ENCODE assay signal across 9 cellular contexts in genomic region chr21:22575165-22575584, GRCh38.
A peak's percentile ranks its signal among the peaks of the same experiment; 100 is the strongest.
DNase-seq lines count a peak whose midpoint lies in the region; ATAC-seq and TF ChIP-seq lines count a peak whose summit lies in the region.
"Had no signal": no experiment of that assay in that cellular context is flagged by ENCODE, and none has a peak within 500 bp of the region (broad histone marks: within the 10 kb centered on the region; RNA-seq: fewer than 3 reads in every experiment).

No MANE protein-coding gene starts in this region.

- no peak overlapping the region for H3K27ac ChIP-seq in Peyer's patch

- no peaks in the 10 kb centered on the region for H3K9me3 ChIP-seq in Peyer's patch

- no peaks in the 10 kb centered on the region for H3K27me3 Mint-ChIP-seq in WTC11 (ENCODE audit: low read depth)
- H3K27me3 Mint-ChIP-seq in progenitor cell of endocrine pancreas, result no peaks in the 10 kb centered on the region

- H3K9me3 Mint-ChIP-seq in WTC11, result no peaks in the 10 kb centered on the region
- no peaks in the 10 kb centered on the region for H3K9me3 Mint-ChIP-seq in progenitor cell of endocrine pancreas (ENCODE audit: low read depth)
- H3K9me3 Mint-ChIP-seq: activated T-helper 1 cell treated with anti-CD3 and anti-CD28 coated beads, Interleukin-12 subunit alpha, Interleukin-12 subunit beta, Interleukin-2, Interleukin-4 antibody, amounts not matched to agents 30 ng/mL and 10 ng/mL and 1 ng/mL, durations not matched to agents 14 hours and 24 hours and 36 hours had no signal

- CTCF ChIA-PET in WTC11 (lab: Charles Lee), result interaction anchor here (0.5 to 1.3 kb wide), 17 partner anchors 9 to 1547 kb away, joined by 3 to 5 read pairs (median 3); no protein-coding TSS in a partner anchor

- H3K4me3 Mint-ChIP-seq in WTC11, result peak overlapping the region; percentile 45
- H3K4me3 Mint-ChIP-seq in progenitor cell of endocrine pancreas (ENCODE audit: low read depth), result peak overlapping the region; percentile 57
- H3K4me3 Mint-ChIP-seq: activated T-helper 1 cell treated with anti-CD3 and anti-CD28 coated beads, Interleukin-12 subunit alpha, Interleukin-12 subunit beta, Interleukin-2, Interleukin-4 antibody, amounts not matched to agents 30 ng/mL and 10 ng/mL and 1 ng/mL, durations not matched to agents 14 hours and 24 hours and 36 hours had no signal

- H3K4me1 ChIP-seq in Peyer's patch, result no peaks in the 10 kb centered on the region

- ATAC-seq in WTC11 (peak; percentile 99), GM18909 (IDR thresholded peaks at IDR 0.05; ENCODE audit: poor library complexity, unreplicated experiment) (no peak)

- no peaks in the 10 kb centered on the region for H3K36me3 ChIP-seq in Peyer's patch

- peaks cover 3% of the 10 kb centered on the region; the same call in 1 of the 2 replicates for H3K4me1 Mint-ChIP-seq in WTC11
- H3K4me1 Mint-ChIP-seq in progenitor cell of endocrine pancreas (ENCODE audit: low read depth), result peaks cover 4% of the 10 kb centered on the region

- H3K4me3 ChIP-seq in Peyer's patch, result no peak overlapping the region

- POLR2A ChIA-PET in WTC11 (lab: Charles Lee), result interaction anchor here (0.6 kb wide), 1 partner anchor 158 kb away, joined by 4 read pairs; no protein-coding TSS in a partner anchor

- H3K27ac Mint-ChIP-seq in WTC11 (0 out of 2 replicates have a peak overlapping the region, but pooled peaks have one; percentile 23), progenitor cell of endocrine pancreas (peak overlapping the region; percentile 67)
- H3K27ac Mint-ChIP-seq: activated T-helper 1 cell treated with anti-CD3 and anti-CD28 coated beads, Interleukin-12 subunit alpha, Interleukin-12 subunit beta, Interleukin-2, Interleukin-4 antibody, amounts not matched to agents 30 ng/mL and 10 ng/mL and 1 ng/mL, durations not matched to agents 14 hours and 24 hours and 36 hours had no signal

- TF ChIP-seq CTCF in WTC11 (IDR thresholded peaks at IDR 0.05) (peak; percentile 61), progenitor cell of endocrine pancreas (IDR thresholded peaks at IDR 0.05; ENCODE audit: unreplicated experiment) (peak; percentile 77), Peyer's patch (IDR thresholded peaks at IDR 0.05) (no peak)

- no peak for TF ChIP-seq POLR2A in Peyer's patch (IDR thresholded peaks at IDR 0.05)

- no peaks in the 10 kb centered on the region for H3K36me3 Mint-ChIP-seq in WTC11
- H3K36me3 Mint-ChIP-seq in progenitor cell of endocrine pancreas (ENCODE audit: insufficient read depth), result no peaks in the 10 kb centered on the region

- no peaks in the 10 kb centered on the region for H3K27me3 ChIP-seq in Peyer's patch

- DNase-seq in HT1080 (ENCODE audit: low read depth) (peak; percentile 72), NCI-H2227 treated with DMSO at 0.1 percent for 48 hours (lab: John Stamatoyannopoulos, UW) (peak; percentile 87), WTC11 (ENCODE audit: low spot score) (peak; percentile 25), progenitor cell of endocrine pancreas (ENCODE audit: low spot score, unreplicated experiment) (no peak), Peyer's patch (no peak)
- DNase-seq in activated CD4-positive, alpha-beta T cell treated with anti-CD3 and anti-CD28 coated beads, Interleukin-2, amount 50 U/mL, for 4 hours, result no peak
- DNase-seq: stimulated activated CD8-positive, alpha-beta memory T cell treated with anti-CD3 and anti-CD28 coated beads, Interleukin-4, amount 100 ng/mL, for 48 hours had no signal

TF ChIP-seq in WTC11, 78 proteins besides CTCF, POLR2A, EP300 and RAD21:
- TF ChIP-seq HMGA2 (CRISPR knock-in tag; IDR thresholded peaks at IDR 0.05), result no peak
- TF ChIP-seq OVOL2 (CRISPR knock-in tag; IDR thresholded peaks at IDR 0.05; ENCODE audit: borderline replicate concordance), result no peak
- TF ChIP-seq, protein P1, sequence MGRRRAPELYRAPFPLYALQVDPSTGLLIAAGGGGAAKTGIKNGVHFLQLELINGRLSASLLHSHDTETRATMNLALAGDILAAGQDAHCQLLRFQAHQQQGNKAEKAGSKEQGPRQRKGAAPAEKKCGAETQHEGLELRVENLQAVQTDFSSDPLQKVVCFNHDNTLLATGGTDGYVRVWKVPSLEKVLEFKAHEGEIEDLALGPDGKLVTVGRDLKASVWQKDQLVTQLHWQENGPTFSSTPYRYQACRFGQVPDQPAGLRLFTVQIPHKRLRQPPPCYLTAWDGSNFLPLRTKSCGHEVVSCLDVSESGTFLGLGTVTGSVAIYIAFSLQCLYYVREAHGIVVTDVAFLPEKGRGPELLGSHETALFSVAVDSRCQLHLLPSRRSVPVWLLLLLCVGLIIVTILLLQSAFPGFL (CRISPR knock-in tag; IDR thresholded peaks at IDR 0.05; ENCODE audit: borderline replicate concordance), result no peak
- TF ChIP-seq NR3C1 (CRISPR knock-in tag; conservative IDR thresholded peaks at IDR 0.05; ENCODE audit: low read depth), result no peak
- no peak for TF ChIP-seq SP1 (CRISPR knock-in tag; conservative IDR thresholded peaks at IDR 0.05)
- TF ChIP-seq ZBTB21 (CRISPR knock-in tag; IDR thresholded peaks at IDR 0.05; ENCODE audit: borderline replicate concordance), result no peak
- TF ChIP-seq PRRX2 (CRISPR knock-in tag; IDR thresholded peaks at IDR 0.05), result no peak
- no peak for TF ChIP-seq ETV6 (CRISPR knock-in tag; IDR thresholded peaks at IDR 0.05)
- no peak for TF ChIP-seq EMX1 (CRISPR knock-in tag; IDR thresholded peaks at IDR 0.05)
- no peak for TF ChIP-seq ZNF121 (CRISPR knock-in tag; IDR thresholded peaks at IDR 0.05)
- no peak for TF ChIP-seq ATF1 (CRISPR knock-in tag; IDR thresholded peaks at IDR 0.05)
- no peak for TF ChIP-seq ZNF219 (CRISPR knock-in tag; IDR thresholded peaks at IDR 0.05; ENCODE audit: borderline replicate concordance)
- no peak for TF ChIP-seq USF1 (CRISPR knock-in tag; IDR thresholded peaks at IDR 0.05)
- TF ChIP-seq, protein P2, sequence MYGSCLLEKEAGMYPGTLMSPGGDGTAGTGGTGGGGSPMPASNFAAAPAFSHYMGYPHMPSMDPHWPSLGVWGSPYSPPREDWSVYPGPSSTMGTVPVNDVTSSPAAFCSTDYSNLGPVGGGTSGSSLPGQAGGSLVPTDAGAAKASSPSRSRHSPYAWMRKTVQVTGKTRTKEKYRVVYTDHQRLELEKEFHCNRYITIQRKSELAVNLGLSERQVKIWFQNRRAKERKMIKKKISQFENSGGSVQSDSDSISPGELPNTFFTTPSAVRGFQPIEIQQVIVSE (CRISPR knock-in tag; IDR thresholded peaks at IDR 0.05; ENCODE audit: borderline replicate concordance), result no peak
- TF ChIP-seq ZNF512 (CRISPR knock-in tag; IDR thresholded peaks at IDR 0.05; ENCODE audit: borderline replicate concordance), result no peak
- no peak for TF ChIP-seq ZNF396 (CRISPR knock-in tag; IDR thresholded peaks at IDR 0.05; ENCODE audit: borderline replicate concordance)
- no peak for TF ChIP-seq AFF4 (CRISPR knock-in tag; IDR thresholded peaks at IDR 0.05; ENCODE audit: borderline replicate concordance)
- TF ChIP-seq CREB1 (CRISPR knock-in tag; IDR thresholded peaks at IDR 0.05), result no peak
- no peak for TF ChIP-seq MYBL2 (CRISPR knock-in tag; IDR thresholded peaks at IDR 0.05)
- TF ChIP-seq ZNF317 (CRISPR knock-in tag; IDR thresholded peaks at IDR 0.05; ENCODE audit: borderline replicate concordance, low read depth), result no peak

Comparison
In these comparisons a context has a peak if more than half of its experiments do, and no peak if none do; other contexts are left out.
1. DNase-seq: peak in HT1080 (single experiment), NCI-H2227 treated with DMSO at 0.1 percent for 48 hours (single experiment) and WTC11 (single experiment); none in progenitor cell of endocrine pancreas (single experiment), Peyer's patch (0 of 3) and activated CD4-positive, alpha-beta T cell treated with anti-CD3 and anti-CD28 coated beads, Interleukin-2, amount 50 U/mL, for 4 hours (0 of 2).
2. CTCF ChIP-seq: peak in WTC11 (single experiment) and progenitor cell of endocrine pancreas (single experiment); none in Peyer's patch (0 of 6).